ENCODE assay signal across 8 cellular contexts in genomic region chr16:69930117-69930776, GRCh38. TPM values are rescaled to one million over a fixed set of nuclear protein-coding genes. Genes with fewer than 3 reads are reported as not detected.
DNase-seq lines count a peak whose midpoint lies in the region; ATAC-seq and TF ChIP-seq lines count a peak whose summit lies in the region.

No MANE protein-coding gene starts in this region.

- peaks cover 5% of the 10 kb centered on the region; the same call in 1 of the 2 replicates for H3K36me3 Mint-ChIP-seq in HFFc6 (ENCODE audit: low read depth)
- H3K36me3 Mint-ChIP-seq in activated naive CD8-positive, alpha-beta T cell treated with anti-CD3 and anti-CD28 coated beads, Interleukin-2, amount 10 ng/mL, durations not matched to agents 7 days and 5 days: no peaks in the 10 kb centered on the region

- no peaks in the 10 kb centered on the region for H3K9me3 Mint-ChIP-seq in HFFc6
- no peaks in the 10 kb centered on the region for H3K9me3 Mint-ChIP-seq in activated naive CD8-positive, alpha-beta T cell treated with anti-CD3 and anti-CD28 coated beads, Interleukin-2, amount 10 ng/mL, durations not matched to agents 7 days and 5 days

- TF ChIP-seq CTCF in HFFc6 (IDR thresholded peaks at IDR 0.05): peak; percentile 93

- intact Hi-C loops in cardiac septum (cut with DNase I): loop anchor here (1.0 kb wide), 1 partner anchor 134 kb away; no protein-coding TSS in a partner anchor

- H3K4me1 Mint-ChIP-seq in HFFc6 (ENCODE audit: low read depth): no peaks in the 10 kb centered on the region
- H3K4me1 Mint-ChIP-seq in activated naive CD8-positive, alpha-beta T cell treated with anti-CD3 and anti-CD28 coated beads, Interleukin-2, amount 10 ng/mL, durations not matched to agents 7 days and 5 days: peaks cover 1% of the 10 kb centered on the region

- H3K27ac Mint-ChIP-seq in HFFc6: no peak overlapping the region
- H3K27ac Mint-ChIP-seq in activated naive CD8-positive, alpha-beta T cell treated with anti-CD3 and anti-CD28 coated beads, Interleukin-2, amount 10 ng/mL, durations not matched to agents 7 days and 5 days: no peak overlapping the region

- peak; percentile 82 for ATAC-seq in activated naive CD8-positive, alpha-beta T cell treated with anti-CD3 and anti-CD28 coated beads, Interleukin-2, amount 10 ng/mL, durations not matched to agents 7 days and 5 days (ENCODE audit: low read depth)
- no peak for ATAC-seq in HG03469 (IDR thresholded peaks at IDR 0.05; ENCODE audit: unreplicated experiment)

- DNase-seq in D341Med (ENCODE audit: low spot score) (peak; percentile 80), HFFc6 (peak; percentile 46), RPMI8226 (peak; percentile 72), cardiac septum (ENCODE audit: low spot score) (peak; percentile 78), putamen (ENCODE audit: low spot score) (peak; percentile 55), cortex of kidney (lab: John Stamatoyannopoulos, UW) (no peak)
- peak; percentile 41 for DNase-seq in activated naive CD8-positive, alpha-beta T cell treated with anti-CD3 and anti-CD28 coated beads, Interleukin-2, amount 10 ng/mL, durations not matched to agents 7 days and 5 days

- H3K27me3 Mint-ChIP-seq in HFFc6 (ENCODE audit: insufficient read depth): peaks cover 3% of the 10 kb centered on the region; the same call in 1 of the 2 replicates
- H3K27me3 Mint-ChIP-seq in activated naive CD8-positive, alpha-beta T cell treated with anti-CD3 and anti-CD28 coated beads, Interleukin-2, amount 10 ng/mL, durations not matched to agents 7 days and 5 days: no peaks in the 10 kb centered on the region

- POLR2A ChIA-PET in activated naive CD8-positive, alpha-beta T cell treated with anti-CD3 and anti-CD28 coated beads, Interleukin-2, amount 10 ng/mL, durations not matched to agents 7 days and 5 days (lab: Charles Lee): interaction anchor here (0.5 kb wide), 1 partner anchor 18 kb away, joined by 6 read pairs; no protein-coding TSS in a partner anchor

- H3K4me3 Mint-ChIP-seq in HFFc6: no peak overlapping the region
- H3K4me3 Mint-ChIP-seq in activated naive CD8-positive, alpha-beta T cell treated with anti-CD3 and anti-CD28 coated beads, Interleukin-2, amount 10 ng/mL, durations not matched to agents 7 days and 5 days: no peak overlapping the region

RNA-seq across cellular contexts. Expression of gene CLEC18A, which starts 20.9 kb away (rescaled TPM):
- total RNA-seq in HFFc6 (2021; fragmentation: NEBNext Ultra II Directional; extraction: Animal tissue kit (Norgen Biotek cat#: 25700)): under 1 TPM in 2 of 6 experiments, not detected in 4; 0.14 TPM
- total RNA-seq in activated naive CD8-positive, alpha-beta T cell treated with anti-CD3 and anti-CD28 coated beads, Interleukin-2, amount 10 ng/mL, durations not matched to agents 7 days and 5 days: under 1 TPM; 0.68 to 0.91 TPM
- 0.13 TPM for total RNA-seq in cardiac septum
